Comparison of ENCODE assay signal across 11 cellular contexts in genomic region chr1:44786841-44787426, GRCh38. TPM values are rescaled to one million over a fixed set of nuclear protein-coding genes. Genes with fewer than 3 reads are reported as not detected.
DNase-seq lines count a peak whose midpoint lies in the region; ATAC-seq and TF ChIP-seq lines count a peak whose summit lies in the region.
"Had no signal": no experiment of that assay in that cellular context is flagged by ENCODE, and none has a peak within 500 bp of the region (broad histone marks: within the 10 kb centered on the region; RNA-seq: fewer than 3 reads in every experiment).

No MANE protein-coding gene starts in this region.

- peak overlapping the region in 1 of 2 donors; percentile 59 for H3K4me3 ChIP-seq in right atrium auricular region
- H3K4me3 ChIP-seq in uterus: peak overlapping the region in 1 of 2 donors; percentile 45

- POLR2A ChIA-PET in naive thymus-derived CD8-positive, alpha-beta T cell (lab: Charles Lee): interaction anchor here (0.5 to 11.9 kb wide), 11 partner anchors 11 to 1560 kb away, joined by 3 to 100 read pairs (median 19); partner anchors contain the start of genes BTBD19, DYNLT4, HECTD3 and PLK3

- peaks cover 24% of the 10 kb centered on the region for H3K4me1 Mint-ChIP-seq in brain
- H3K4me1 Mint-ChIP-seq in naive thymus-derived CD8-positive, alpha-beta T cell: peaks cover 16 to 34% (median 29%) of the 10 kb centered on the region in 4 donors

- H3K9me3 ChIP-seq in right atrium auricular region: no peaks in the 10 kb centered on the region
- no peaks in the 10 kb centered on the region for H3K9me3 ChIP-seq in uterus

- peaks cover 5% of the 10 kb centered on the region for H3K36me3 Mint-ChIP-seq in brain
- H3K36me3 Mint-ChIP-seq in naive thymus-derived CD8-positive, alpha-beta T cell: peaks cover 0 to 4% (median 0%) of the 10 kb centered on the region in 3 donors

- TF ChIP-seq CTCF in right atrium auricular region (IDR thresholded peaks at IDR 0.05): no peak
- TF ChIP-seq CTCF in brain (conservative IDR thresholded peaks at IDR 0.05): no peak
- no peak for TF ChIP-seq CTCF in uterus (IDR thresholded peaks at IDR 0.05)

- TF ChIP-seq POLR2A in uterus (IDR thresholded peaks at IDR 0.05): no peak

- intact Hi-C loops in left ventricle myocardium superior (cut with micrococcal nuclease): no loop called here
- intact Hi-C loops in uterus (cut with DNase I; ENCODE audit: low total_unique reads): loop anchor here (5.0 to 10.0 kb wide), 2 partner anchors 48 to 225 kb away; partner anchors contain the start of genes HECTD3 and UROD

- peak overlapping the region; percentile 40 to 69 for H3K27ac ChIP-seq in right atrium auricular region
- peak overlapping the region; percentile 68 to 77 for H3K27ac ChIP-seq in uterus
- H3K27ac ChIP-seq: C4-2B had no signal

- H3K27ac Mint-ChIP-seq in brain: peak overlapping the region in 2 of 5 experiments; percentile 50 to 71
- peak overlapping the region; percentile 35 to 95 (median 88) for H3K27ac Mint-ChIP-seq in naive thymus-derived CD8-positive, alpha-beta T cell

- H3K9me3 Mint-ChIP-seq in brain: peaks cover 0 to 2% (median 0%) of the 10 kb centered on the region in 5 experiments
- no peaks in the 10 kb centered on the region for H3K9me3 Mint-ChIP-seq in naive thymus-derived CD8-positive, alpha-beta T cell

- H3K4me1 ChIP-seq in right atrium auricular region (peaks cover 0 to 32% of the 10 kb centered on the region in 2 donors), uterus (peaks cover 0 to 7% of the 10 kb centered on the region in 2 donors)

- peak overlapping the region in 3 of 5 experiments; percentile 57 to 65 (median 61) for H3K4me3 Mint-ChIP-seq in brain
- peak overlapping the region; percentile 69 to 84 (median 80) for H3K4me3 Mint-ChIP-seq in naive thymus-derived CD8-positive, alpha-beta T cell

- no peaks in the 10 kb centered on the region for H3K27me3 ChIP-seq in right atrium auricular region
- no peaks in the 10 kb centered on the region for H3K27me3 ChIP-seq in uterus

- H3K36me3 ChIP-seq in right atrium auricular region (no peaks in the 10 kb centered on the region), uterus (no peaks in the 10 kb centered on the region)

- ATAC-seq in left ventricle myocardium superior (no peak), GM21390 (IDR thresholded peaks at IDR 0.05; ENCODE audit: unreplicated experiment) (no peak), HG03095 (IDR thresholded peaks at IDR 0.05; ENCODE audit: unreplicated experiment) (no peak)
- ATAC-seq in naive thymus-derived CD8-positive, alpha-beta T cell: no peak

- DNase-seq in right atrium auricular region (ENCODE audit: low spot score) (no peak), left ventricle myocardium superior (no peak), uterus (no peak), HPDE6-E6E7 (ENCODE audit: extremely low spot score) (no peak)
- DNase-seq in naive thymus-derived CD8-positive, alpha-beta T cell: no peak
- DNase-seq: cortex of kidney had no signal

- peaks cover 27% of the 10 kb centered on the region for H3K27me3 Mint-ChIP-seq in brain
- no peaks in the 10 kb centered on the region for H3K27me3 Mint-ChIP-seq in naive thymus-derived CD8-positive, alpha-beta T cell

RNA-seq across cellular contexts. Expression of gene BEST4, which starts 1.0 kb away (rescaled TPM):
- total RNA-seq in right atrium auricular region (not detected), left ventricle myocardium superior (0.12 TPM), uterus (1 to 10 TPM in 1 of 4 donors, under 1 TPM in 1, not detected in 2; 0.21 to 1.0 TPM)
- polyA plus RNA-seq in brain (ENCODE audit: insufficient read depth, low read depth, low replicate concordance): 0.87 TPM
- total RNA-seq in naive thymus-derived CD8-positive, alpha-beta T cell: 1 to 10 TPM; 1.6 to 2.2 TPM
- polyA plus RNA-seq in naive thymus-derived CD8-positive, alpha-beta T cell: under 1 TPM in 2 of 3 donors, not detected in 1; 0.29 to 0.32 TPM

RNA-seq across cellular contexts. Expression of gene RPS8, which starts 11.6 kb away (rescaled TPM):
- total RNA-seq in right atrium auricular region (1,000 to 10,000 TPM; 1,080 to 1,461 TPM), left ventricle myocardium superior (727 TPM), uterus (1,000 to 10,000 TPM; 2,651 to 7,196 (median 4,456) TPM)
- polyA plus RNA-seq in brain (ENCODE audit: insufficient read depth, low read depth, low replicate concordance): 1,971 TPM
- total RNA-seq in naive thymus-derived CD8-positive, alpha-beta T cell: 1,000 to 10,000 TPM; 2,208 to 2,330 TPM
- 1,000 to 10,000 TPM; 1,336 to 1,571 (median 1,431) TPM for polyA plus RNA-seq in naive thymus-derived CD8-positive, alpha-beta T cell

RNA-seq across cellular contexts. Expression of gene PLK3, which starts 13.2 kb away (rescaled TPM):
- total RNA-seq in right atrium auricular region: 10 to 100 TPM in 1 of 2 donors, 1 to 10 TPM in 1; 9.1 to 10.8 TPM
- 7.5 TPM for total RNA-seq in left ventricle myocardium superior
- 4.9 TPM for polyA plus RNA-seq in brain (ENCODE audit: insufficient read depth, low read depth, low replicate concordance)
- 100 to 1,000 TPM; 139 to 140 TPM for total RNA-seq in naive thymus-derived CD8-positive, alpha-beta T cell
- polyA plus RNA-seq in naive thymus-derived CD8-positive, alpha-beta T cell: 10 to 100 TPM; 14.3 to 36.0 (median 25.5) TPM
- total RNA-seq in uterus: 10 to 100 TPM in 3 of 4 donors, 1 to 10 TPM in 1; 1.8 to 36.6 (median 21.1) TPM

RNA-seq across cellular contexts. Expression of gene DYNLT4, which starts 20.2 kb away (rescaled TPM):
- 1 to 10 TPM in 1 of 2 donors, not detected in 1; 2.4 TPM for total RNA-seq in right atrium auricular region
- total RNA-seq in left ventricle myocardium superior: 0.35 TPM
- polyA plus RNA-seq in brain (ENCODE audit: insufficient read depth, low read depth, low replicate concordance): not detected
- 1 to 10 TPM; 1.2 to 2.1 TPM for total RNA-seq in naive thymus-derived CD8-positive, alpha-beta T cell
- under 1 TPM in 2 of 3 donors, not detected in 1; 0.24 to 0.86 TPM for polyA plus RNA-seq in naive thymus-derived CD8-positive, alpha-beta T cell
- total RNA-seq in uterus: 1 to 10 TPM in 1 of 4 donors, not detected in 3; 4.4 TPM
- polyA plus RNA-seq: keratinocyte had no signal

RNA-seq across cellular contexts. Expression of gene BTBD19, which starts 21.4 kb away (rescaled TPM):
- total RNA-seq in right atrium auricular region: 1 to 10 TPM; 1.8 to 5.6 TPM
- 2.5 TPM for total RNA-seq in left ventricle myocardium superior
- 0.42 TPM for polyA plus RNA-seq in brain (ENCODE audit: insufficient read depth, low read depth, low replicate concordance)
- 1 to 10 TPM; 6.5 to 8.8 TPM for total RNA-seq in naive thymus-derived CD8-positive, alpha-beta T cell
- under 1 TPM; 0.16 to 0.47 (median 0.44) TPM for polyA plus RNA-seq in naive thymus-derived CD8-positive, alpha-beta T cell
- total RNA-seq in uterus: 10 to 100 TPM in 1 of 4 donors, 1 to 10 TPM in 3; 3.8 to 41.9 (median 6.6) TPM
